In the genomic region with DNA sequence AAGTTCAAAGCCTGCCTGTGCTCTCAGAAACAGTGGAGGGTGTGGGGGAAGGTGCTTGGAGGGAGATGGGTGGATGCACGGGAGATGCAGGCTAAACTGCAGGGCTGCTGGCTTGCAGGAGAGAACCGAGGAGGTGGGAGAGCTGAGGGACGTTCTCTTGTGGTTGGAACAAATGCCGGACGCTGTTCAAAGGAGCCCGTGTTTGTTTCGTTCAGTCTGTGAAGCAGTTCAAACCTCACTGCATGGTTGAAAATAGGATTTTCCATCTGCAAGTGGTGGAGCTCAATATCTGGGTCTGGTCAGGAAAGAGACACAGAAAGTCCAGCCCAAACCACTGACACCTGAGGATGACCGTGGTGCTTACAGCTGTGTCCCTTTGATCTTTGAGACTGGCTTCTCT, we compare ENCODE assay signal across 7 cellular contexts.
DNase-seq lines count a peak whose midpoint lies in the region; ATAC-seq and TF ChIP-seq lines count a peak whose summit lies in the region.
"Not testable (repeated sequence)": the region's sequence is repeated elsewhere in the genome, so short reads cannot be mapped to it uniquely, and the experiment has no call there.

No MANE protein-coding gene starts in this region.

- H3K4me2 ChIP-seq in BLaER1 (peak overlapping the region; percentile 65), SU-DHL-6 (ENCODE audit: low read depth, low read length, poor library complexity, severe bottlenecking) (peak overlapping the region; percentile 8)

- not testable (repeated sequence) for H4K20me1 ChIP-seq in BLaER1; SU-DHL-6 (ENCODE audit: low read depth, low read length)

- H3K9ac ChIP-seq in BLaER1: peak overlapping the region; percentile 60
- H3K9ac ChIP-seq in SU-DHL-6 (ENCODE audit: low read length): 0 out of 2 replicates have a peak overlapping the region, but pooled peaks have one; percentile 20

- intact Hi-C loops in CD8-positive, alpha-beta T cell (cut with DNase I, micrococcal nuclease): not testable (repeated sequence)
- intact Hi-C loops in naive thymus-derived CD4-positive, alpha-beta T cell (cut with micrococcal nuclease): loop anchor here in 1 of 2 donors (10.0 kb wide), 1 partner anchor 543 kb away; no protein-coding TSS in a partner anchor

- not testable (repeated sequence) for H3K9me3 Mint-ChIP-seq in CD8-positive, alpha-beta T cell; activated CD4-positive, alpha-beta memory T cell treated with anti-CD3 and anti-CD28 coated beads, Interleukin-2, amount 10 ng/mL, durations not matched to agents 7 days and 5 days; activated naive CD4-positive, alpha-beta T cell treated with anti-CD3 and anti-CD28 coated beads, Interleukin-2, amount 10 ng/mL, durations not matched to agents 7 days and 5 days; naive thymus-derived CD4-positive, alpha-beta T cell

- not testable (repeated sequence) for H3K27me3 Mint-ChIP-seq in CD8-positive, alpha-beta T cell (ENCODE audit: low read depth); activated CD4-positive, alpha-beta memory T cell treated with anti-CD3 and anti-CD28 coated beads, Interleukin-2, amount 10 ng/mL, durations not matched to agents 7 days and 5 days; activated naive CD4-positive, alpha-beta T cell treated with anti-CD3 and anti-CD28 coated beads, Interleukin-2, amount 10 ng/mL, durations not matched to agents 7 days and 5 days; naive thymus-derived CD4-positive, alpha-beta T cell

- H3K4me3 Mint-ChIP-seq in CD8-positive, alpha-beta T cell; activated CD4-positive, alpha-beta memory T cell treated with anti-CD3 and anti-CD28 coated beads, Interleukin-2, amount 10 ng/mL, durations not matched to agents 7 days and 5 days; activated naive CD4-positive, alpha-beta T cell treated with anti-CD3 and anti-CD28 coated beads, Interleukin-2, amount 10 ng/mL, durations not matched to agents 7 days and 5 days: not testable (repeated sequence)
- H3K4me3 Mint-ChIP-seq in naive thymus-derived CD4-positive, alpha-beta T cell: peak overlapping the region in 6 of 10 donors; percentile 50 to 69 (median 58)

- not testable (repeated sequence) for H3K9me2 ChIP-seq in SU-DHL-6 (replicated peaks; ENCODE audit: insufficient read depth, low read length)

- H2AFZ ChIP-seq in SU-DHL-6 (ENCODE audit: low read depth, low read length, severe bottlenecking): not testable (repeated sequence)

- peaks cover 42% of the 10 kb centered on the region for H3K4me1 Mint-ChIP-seq in CD8-positive, alpha-beta T cell (ENCODE audit: low read depth)
- H3K4me1 Mint-ChIP-seq in activated CD4-positive, alpha-beta memory T cell treated with anti-CD3 and anti-CD28 coated beads, Interleukin-2, amount 10 ng/mL, durations not matched to agents 7 days and 5 days: peaks cover 44% of the 10 kb centered on the region
- peaks cover 45% of the 10 kb centered on the region for H3K4me1 Mint-ChIP-seq in activated naive CD4-positive, alpha-beta T cell treated with anti-CD3 and anti-CD28 coated beads, Interleukin-2, amount 10 ng/mL, durations not matched to agents 7 days and 5 days
- H3K4me1 Mint-ChIP-seq in naive thymus-derived CD4-positive, alpha-beta T cell: peaks cover 18 to 60% (median 41%) of the 10 kb centered on the region in 7 donors

- H3F3A ChIP-seq in SU-DHL-6 (ENCODE audit: insufficient read depth): not testable (repeated sequence)

- TF ChIP-seq CTCF in CD8-positive, alpha-beta T cell (IDR thresholded peaks at IDR 0.05); SU-DHL-6 (IDR thresholded peaks at IDR 0.05; ENCODE audit: insufficient read depth, low read length, poor library complexity, severe bottlenecking): not testable (repeated sequence)

- not testable (repeated sequence) for H3K27me3 ChIP-seq in BLaER1; CD8-positive, alpha-beta T cell (ENCODE audit: insufficient read depth, low read length); SU-DHL-6 (ENCODE audit: low read length); naive thymus-derived CD4-positive, alpha-beta T cell (ENCODE audit: control insufficient read depth in 2 of 2, insufficient read depth in 2 of 2, low read length in 2 of 2)

- POLR2A ChIA-PET in CD8-positive, alpha-beta T cell (lab: Charles Lee); activated CD4-positive, alpha-beta memory T cell treated with anti-CD3 and anti-CD28 coated beads, Interleukin-2, amount 10 ng/mL, durations not matched to agents 7 days and 5 days (lab: Charles Lee); naive thymus-derived CD4-positive, alpha-beta T cell (lab: Charles Lee): not testable (repeated sequence)

- ATAC-seq in CD8-positive, alpha-beta T cell; naive thymus-derived CD4-positive, alpha-beta T cell: not testable (repeated sequence)

- not testable (repeated sequence) for H3K36me3 ChIP-seq in BLaER1; CD8-positive, alpha-beta T cell (ENCODE audit: insufficient read depth, low read length); KOPT-K1 (ENCODE audit: insufficient read depth, low read length); SU-DHL-6 (ENCODE audit: low read length); naive thymus-derived CD4-positive, alpha-beta T cell (ENCODE audit: control insufficient read depth in 2 of 3, insufficient read depth in 3 of 3, low read length in 3 of 3)

- 0 out of 2 replicates have a peak overlapping the region, but pooled peaks have one; percentile 28 for H3K4me3 ChIP-seq in BLaER1
- not testable (repeated sequence) for H3K4me3 ChIP-seq in CD8-positive, alpha-beta T cell (ENCODE audit: low read depth, low read length); SU-DHL-6 (ENCODE audit: insufficient read depth, low read length, poor library complexity, severe bottlenecking); naive thymus-derived CD4-positive, alpha-beta T cell (ENCODE audit: low read length)

- H3K27ac ChIP-seq in BLaER1 (peak overlapping the region; percentile 92), KOPT-K1 (ENCODE audit: low read depth, low read length, poor library complexity, severe bottlenecking) (peak overlapping the region; percentile 69), SU-DHL-6 (ENCODE audit: low read depth, low read length) (peak overlapping the region; percentile 79)
- not testable (repeated sequence) for H3K27ac ChIP-seq in CD8-positive, alpha-beta T cell (ENCODE audit: low read depth, low read length); naive thymus-derived CD4-positive, alpha-beta T cell (ENCODE audit: low read depth, low read length)

- H3K79me2 ChIP-seq in SU-DHL-6 (ENCODE audit: insufficient read depth, low read length): not testable (repeated sequence)

- peak overlapping the region; percentile 58 for H3K27ac Mint-ChIP-seq in CD8-positive, alpha-beta T cell
- peak overlapping the region; percentile 54 for H3K27ac Mint-ChIP-seq in activated CD4-positive, alpha-beta memory T cell treated with anti-CD3 and anti-CD28 coated beads, Interleukin-2, amount 10 ng/mL, durations not matched to agents 7 days and 5 days
- H3K27ac Mint-ChIP-seq in activated naive CD4-positive, alpha-beta T cell treated with anti-CD3 and anti-CD28 coated beads, Interleukin-2, amount 10 ng/mL, durations not matched to agents 7 days and 5 days: peak overlapping the region; percentile 37
- H3K27ac Mint-ChIP-seq in naive thymus-derived CD4-positive, alpha-beta T cell: peak overlapping the region in 7 of 9 donors; percentile 51 to 92 (median 79)

- H3K36me3 Mint-ChIP-seq in CD8-positive, alpha-beta T cell; activated CD4-positive, alpha-beta memory T cell treated with anti-CD3 and anti-CD28 coated beads, Interleukin-2, amount 10 ng/mL, durations not matched to agents 7 days and 5 days (ENCODE audit: low read depth); activated naive CD4-positive, alpha-beta T cell treated with anti-CD3 and anti-CD28 coated beads, Interleukin-2, amount 10 ng/mL, durations not matched to agents 7 days and 5 days; naive thymus-derived CD4-positive, alpha-beta T cell: not testable (repeated sequence)

- peaks cover 50% of the 10 kb centered on the region for H3K4me1 ChIP-seq in BLaER1
- peaks cover 18% of the 10 kb centered on the region for H3K4me1 ChIP-seq in CD8-positive, alpha-beta T cell (ENCODE audit: insufficient read depth, low read length)
- peaks cover 7 to 23% of the 10 kb centered on the region in 2 donors for H3K4me1 ChIP-seq in naive thymus-derived CD4-positive, alpha-beta T cell (ENCODE audit: control insufficient read depth in 2 of 2, insufficient read depth in 2 of 2, low read length in 2 of 2)

- CTCF ChIA-PET in CD8-positive, alpha-beta T cell (lab: Charles Lee); activated CD4-positive, alpha-beta memory T cell treated with anti-CD3 and anti-CD28 coated beads, Interleukin-2, amount 10 ng/mL, durations not matched to agents 7 days and 5 days (lab: Charles Lee); activated naive CD4-positive, alpha-beta T cell treated with anti-CD3 and anti-CD28 coated beads, Interleukin-2, amount 10 ng/mL, durations not matched to agents 7 days and 5 days (lab: Charles Lee); naive thymus-derived CD4-positive, alpha-beta T cell (lab: Charles Lee): not testable (repeated sequence)

- H3K9me3 ChIP-seq in BLaER1; CD8-positive, alpha-beta T cell (ENCODE audit: low read length); KOPT-K1 (ENCODE audit: insufficient read depth, low read length, poor library complexity, severe bottlenecking); SU-DHL-6 (ENCODE audit: insufficient read depth, low read length); naive thymus-derived CD4-positive, alpha-beta T cell (ENCODE audit: control insufficient read depth in 2 of 3, low read length in 3 of 3): not testable (repeated sequence)

- not testable (repeated sequence) for DNase-seq in CD8-positive, alpha-beta T cell; activated CD4-positive, alpha-beta memory T cell treated with anti-CD3 and anti-CD28 coated beads, Interleukin-2, amount 10 ng/mL, durations not matched to agents 7 days and 5 days; activated naive CD4-positive, alpha-beta T cell treated with anti-CD3 and anti-CD28 coated beads, Interleukin-2, amount 10 ng/mL, durations not matched to agents 7 days and 5 days; naive thymus-derived CD4-positive, alpha-beta T cell
